ENCODE assay signal across 8 cellular contexts in the genomic region with DNA sequence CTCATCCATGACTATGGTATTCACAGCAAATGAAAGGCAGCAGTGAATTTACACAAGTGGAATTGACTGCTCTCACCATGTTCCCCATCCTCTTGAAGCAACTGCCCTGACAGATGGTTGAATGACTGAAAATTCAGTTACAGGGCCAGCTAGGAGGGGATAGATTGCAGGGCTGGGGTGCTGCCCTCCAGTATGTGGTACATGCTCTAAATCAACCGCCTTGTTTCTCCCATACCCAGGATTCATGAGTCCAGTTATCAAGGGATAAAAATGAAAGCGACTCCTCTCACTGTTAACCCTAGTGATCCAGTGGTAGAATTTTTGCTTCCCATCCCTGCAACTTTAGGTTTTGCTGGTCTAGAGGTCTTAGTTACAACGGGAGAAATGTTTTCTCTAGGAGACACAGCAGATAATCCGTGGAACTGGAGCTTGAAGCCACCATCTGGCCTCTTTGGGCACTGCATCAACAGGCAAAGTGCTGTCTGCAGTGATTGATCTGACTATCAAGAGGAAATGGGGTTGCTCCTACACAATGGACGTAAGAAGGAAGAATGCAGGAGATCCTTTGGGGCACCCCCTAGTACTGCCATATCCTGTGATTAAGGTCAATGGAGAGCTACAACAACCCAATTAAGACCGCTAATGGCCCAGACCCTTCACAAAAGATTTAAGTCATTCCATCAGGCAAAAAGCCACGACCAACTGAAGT. TPM values are rescaled to one million over a fixed set of nuclear protein-coding genes. Genes with fewer than 3 reads are reported as not detected.
DNase-seq lines count a peak whose midpoint lies in the region; ATAC-seq and TF ChIP-seq lines count a peak whose summit lies in the region.

No MANE protein-coding gene starts in this region.

- peaks cover 0 to 26% (median 18%) of the 10 kb centered on the region in 9 donors for H3K36me3 ChIP-seq in heart left ventricle

- no peak overlapping the region for H3K27ac Mint-ChIP-seq in activated naive CD4-positive, alpha-beta T cell treated with anti-CD3 and anti-CD28 coated beads, Interleukin-2, amount 10 ng/mL, durations not matched to agents 7 days and 5 days

- intact Hi-C loops in heart left ventricle (cut with DNase I) = loop anchor here in 7 of 10 donors (5.0 to 10.0 kb wide), 7 partner anchors 47 to 105 kb away; partner anchors contain the start of gene AKAP1 (in 2 of the 7)

- no peaks in the 10 kb centered on the region for H3K9me3 Mint-ChIP-seq in activated naive CD4-positive, alpha-beta T cell treated with anti-CD3 and anti-CD28 coated beads, Interleukin-2, amount 10 ng/mL, durations not matched to agents 7 days and 5 days

- peak; percentile 60 for DNase-seq in LoVo (ENCODE audit: low spot score)
- DNase-seq in SHP77 treated with DMSO at 0.1 percent for 48 hours (lab: John Stamatoyannopoulos, UW) = peak; percentile 11
- DNase-seq in activated naive CD4-positive, alpha-beta T cell treated with anti-CD3 and anti-CD28 coated beads, Interleukin-2, amount 10 ng/mL, durations not matched to agents 7 days and 5 days = peak; percentile 73
- DNase-seq in heart left ventricle = peak in 3 of 5 donors; percentile 20 to 43 (median 43)
- DNase-seq in retina = peak; percentile 80
- DNase-seq in KG1 (lab: John Stamatoyannopoulos, UW) = no peak

- H3K4me3 ChIP-seq in heart left ventricle = no peak overlapping the region

- H3K27me3 Mint-ChIP-seq in activated naive CD4-positive, alpha-beta T cell treated with anti-CD3 and anti-CD28 coated beads, Interleukin-2, amount 10 ng/mL, durations not matched to agents 7 days and 5 days = peaks cover 23% of the 10 kb centered on the region

- CTCF ChIA-PET in activated naive CD4-positive, alpha-beta T cell treated with anti-CD3 and anti-CD28 coated beads, Interleukin-2, amount 10 ng/mL, durations not matched to agents 7 days and 5 days (lab: Charles Lee) = interaction anchor here (0.9 to 1.5 kb wide), 6 partner anchors 11 to 192 kb away, joined by 3 to 5 read pairs (median 3); partner anchors contain the start of gene AKAP1

- no peak overlapping the region for H3K27ac ChIP-seq in C4-2B
- no peak overlapping the region for H3K27ac ChIP-seq in heart left ventricle

- no peaks in the 10 kb centered on the region for H3K27me3 ChIP-seq in heart left ventricle

- H3K4me1 Mint-ChIP-seq in activated naive CD4-positive, alpha-beta T cell treated with anti-CD3 and anti-CD28 coated beads, Interleukin-2, amount 10 ng/mL, durations not matched to agents 7 days and 5 days = peaks cover 11% of the 10 kb centered on the region

- H3K4me3 Mint-ChIP-seq in activated naive CD4-positive, alpha-beta T cell treated with anti-CD3 and anti-CD28 coated beads, Interleukin-2, amount 10 ng/mL, durations not matched to agents 7 days and 5 days = no peak overlapping the region

- no peak for TF ChIP-seq POLR2A in heart left ventricle (IDR thresholded peaks at IDR 0.05)

- TF ChIP-seq CTCF in C4-2B (conservative IDR thresholded peaks at IDR 0.05) = peak; percentile 85
- peak; percentile 42 to 70 (median 58) for TF ChIP-seq CTCF in heart left ventricle (IDR thresholded peaks at IDR 0.05)

- H3K4me1 ChIP-seq in heart left ventricle = peaks cover 0 to 11% (median 0%) of the 10 kb centered on the region in 12 donors

- ATAC-seq in GM19395 (IDR thresholded peaks at IDR 0.05; ENCODE audit: unreplicated experiment) (peak; percentile 71), heart left ventricle (peak in 3 of 4 donors; percentile 60 to 84 (median 76))

- H3K36me3 Mint-ChIP-seq in activated naive CD4-positive, alpha-beta T cell treated with anti-CD3 and anti-CD28 coated beads, Interleukin-2, amount 10 ng/mL, durations not matched to agents 7 days and 5 days = no peaks in the 10 kb centered on the region

- no peaks in the 10 kb centered on the region for H3K9me3 ChIP-seq in heart left ventricle

- 34 to 39% (median 37%) methylated on average over 7 of the region's 7 CpGs for WGBS in heart left ventricle, 4 donors

RNA-seq across cellular contexts. Expression of gene SCPEP1, which starts 32.0 kb away (rescaled TPM):
- 100 to 1,000 TPM in 1 of 9 donors, 10 to 100 TPM in 8; 39.8 to 162 (median 58.0) TPM for total RNA-seq in heart left ventricle
- polyA plus RNA-seq in heart left ventricle = 10 to 100 TPM; 31.9 to 99.7 TPM

RNA-seq across cellular contexts. Expression of gene COIL, which starts 49.0 kb away (rescaled TPM):
- 10 to 100 TPM in 1 of 9 donors, 1 to 10 TPM in 8; 6.5 to 11.3 (median 7.8) TPM for total RNA-seq in heart left ventricle
- polyA plus RNA-seq in heart left ventricle = 1 to 10 TPM; 5.7 to 6.9 TPM
